In genomic region chr20:57627339-57627738, GRCh38 we compare ENCODE assay signal across 12 cellular contexts. TPM values are rescaled to one million over a fixed set of nuclear protein-coding genes. Genes with fewer than 3 reads are reported as not detected.
A peak's percentile ranks its signal among the peaks of the same experiment; 100 is the strongest.
DNase-seq lines count a peak whose midpoint lies in the region; ATAC-seq and TF ChIP-seq lines count a peak whose summit lies in the region.
"Had no signal": no experiment of that assay in that cellular context is flagged by ENCODE, and none has a peak within 500 bp of the region (broad histone marks: within the 10 kb centered on the region; RNA-seq: fewer than 3 reads in every experiment).

No MANE protein-coding gene starts in this region.

- H3K4me1 ChIP-seq in left lung, result peaks cover 5 to 33% of the 10 kb centered on the region in 2 donors
- H3K4me1 ChIP-seq in testis, result peaks cover 5% of the 10 kb centered on the region

- CTCF ChIA-PET in activated CD4-positive, alpha-beta T cell treated with anti-CD3 and anti-CD28 coated beads, Interleukin-2, amount 10 ng/mL, durations not matched to agents 7 days and 5 days (lab: Charles Lee), result interaction anchor here (0.7 kb wide), 1 partner anchor 9 kb away, joined by 3 read pairs; no protein-coding TSS in a partner anchor
- CTCF ChIA-PET in T-cell (lab: Charles Lee), result interaction anchor here in 1 of 2 donors (0.6 to 2.6 kb wide), 7 partner anchors 8 to 460 kb away, joined by 3 to 22 read pairs (median 5); partner anchors contain the start of gene ZBP1

- intact Hi-C loops in left lung (cut with DNase I) (no loop called here), testis (cut with DNase I; ENCODE audit: low total_unique reads) (no loop called here)

- no peak overlapping the region for H3K4me3 ChIP-seq in left lung
- no peak overlapping the region for H3K4me3 ChIP-seq in testis

- no peak for TF ChIP-seq CTCF in left lung (IDR thresholded peaks at IDR 0.05)
- no peak for TF ChIP-seq CTCF in HFFc6 (IDR thresholded peaks at IDR 0.05)
- TF ChIP-seq CTCF in testis (IDR thresholded peaks at IDR 0.05), result no peak

- peaks cover 61% of the 10 kb centered on the region for H3K4me1 Mint-ChIP-seq in activated CD4-positive, alpha-beta T cell treated with anti-CD3 and anti-CD28 coated beads, Interleukin-2, amount 10 ng/mL, durations not matched to agents 7 days and 5 days
- peaks cover 68 to 74% (median 72%) of the 10 kb centered on the region in 3 donors for H3K4me1 Mint-ChIP-seq in T-cell
- H3K4me1 Mint-ChIP-seq in stimulated activated naive CD8-positive, alpha-beta T cell treated with anti-CD3 and anti-CD28 coated beads, Interleukin-15, amount 100 ng/mL, for 72 hours, result peaks cover 57% of the 10 kb centered on the region
- H3K4me1 Mint-ChIP-seq in HFFc6 (ENCODE audit: low read depth), result peaks cover 17% of the 10 kb centered on the region

- no peak overlapping the region for H3K4me3 Mint-ChIP-seq in activated CD4-positive, alpha-beta T cell treated with anti-CD3 and anti-CD28 coated beads, Interleukin-2, amount 10 ng/mL, durations not matched to agents 7 days and 5 days
- peak overlapping the region; percentile 78 to 87 (median 79) for H3K4me3 Mint-ChIP-seq in T-cell
- peak overlapping the region; percentile 48 to 98 for H3K4me3 Mint-ChIP-seq in stimulated activated naive CD8-positive, alpha-beta T cell treated with anti-CD3 and anti-CD28 coated beads, Interleukin-15, amount 100 ng/mL, for 72 hours
- no peak overlapping the region for H3K4me3 Mint-ChIP-seq in HFFc6

- WGBS in testis, 2 donors, result 89 to 91% methylated on average over 2 of the region's 2 CpGs

- H3K9me3 Mint-ChIP-seq in activated CD4-positive, alpha-beta T cell treated with anti-CD3 and anti-CD28 coated beads, Interleukin-2, amount 10 ng/mL, durations not matched to agents 7 days and 5 days, result peaks cover 45% of the 10 kb centered on the region
- H3K9me3 Mint-ChIP-seq in T-cell (peaks cover 0 to 7% (median 6%) of the 10 kb centered on the region in 3 donors), HFFc6 (no peaks in the 10 kb centered on the region)
- H3K9me3 Mint-ChIP-seq in stimulated activated naive CD8-positive, alpha-beta T cell treated with anti-CD3 and anti-CD28 coated beads, Interleukin-15, amount 100 ng/mL, for 72 hours, result peaks cover 13 to 22% of the 10 kb centered on the region in 2 donors

- TF ChIP-seq POLR2A in testis (IDR thresholded peaks at IDR 0.05), result no peak

- H3K27me3 ChIP-seq in left lung (no peaks in the 10 kb centered on the region), testis (no peaks in the 10 kb centered on the region)

- H3K27ac Mint-ChIP-seq in activated CD4-positive, alpha-beta T cell treated with anti-CD3 and anti-CD28 coated beads, Interleukin-2, amount 10 ng/mL, durations not matched to agents 7 days and 5 days, result peak overlapping the region; percentile 91
- H3K27ac Mint-ChIP-seq in T-cell (peak overlapping the region; percentile 97 to 99), HFFc6 (no peak overlapping the region)
- H3K27ac Mint-ChIP-seq in stimulated activated naive CD8-positive, alpha-beta T cell treated with anti-CD3 and anti-CD28 coated beads, Interleukin-15, amount 100 ng/mL, for 72 hours, result peak overlapping the region; percentile 44 to 72

- ATAC-seq in T-cell (replicated peaks in 1 of 4) (no peak), left lung (no peak)
- no peak for ATAC-seq in stimulated activated naive CD8-positive, alpha-beta T cell treated with anti-CD3 and anti-CD28 coated beads, Interleukin-15, amount 100 ng/mL, for 72 hours

- H3K9me3 ChIP-seq in left lung (peaks cover 0 to 6% of the 10 kb centered on the region in 2 donors), testis (no peaks in the 10 kb centered on the region)

- peak overlapping the region; percentile 78 to 94 for H3K27ac ChIP-seq in left lung
- peak overlapping the region in 1 of 2 donors; percentile 48 for H3K27ac ChIP-seq in testis

- POLR2A ChIA-PET in activated CD4-positive, alpha-beta T cell treated with anti-CD3 and anti-CD28 coated beads, Interleukin-2, amount 10 ng/mL, durations not matched to agents 7 days and 5 days (lab: Charles Lee), result interaction anchor here (1.0 kb wide), 1 partner anchor 8 kb away, joined by 8 read pairs; no protein-coding TSS in a partner anchor
- POLR2A ChIA-PET in T-cell (lab: Charles Lee), result interaction anchor here (1.2 to 1.3 kb wide), 2 partner anchors 7 to 762 kb away, joined by 8 to 10 read pairs; partner anchors contain the start of genes VAPB (in 1 of the 2) and ZBP1 (in 1 of the 2)

- DNase-seq in activated CD4-positive, alpha-beta T cell treated with anti-CD3 and anti-CD28 coated beads, Interleukin-2, amount 10 ng/mL, durations not matched to agents 7 days and 5 days, result no peak
- DNase-seq in activated CD4-positive, alpha-beta T cell treated with anti-CD3 and anti-CD28 coated beads for 48 hours, result no peak
- no peak for DNase-seq in T-cell
- no peak for DNase-seq in left lung
- DNase-seq in stimulated activated naive CD8-positive, alpha-beta T cell treated with anti-CD3 and anti-CD28 coated beads, Interleukin-15, amount 100 ng/mL, for 72 hours, result no peak
- DNase-seq in HFFc6, result no peak
- no peak for DNase-seq in KG1 (lab: John Stamatoyannopoulos, UW)
- DNase-seq in testis, result no peak
- DNase-seq: cerebellar nuclear complex, NCI-H1048 had no signal

- H3K27me3 Mint-ChIP-seq in activated CD4-positive, alpha-beta T cell treated with anti-CD3 and anti-CD28 coated beads, Interleukin-2, amount 10 ng/mL, durations not matched to agents 7 days and 5 days, result peaks cover 21% of the 10 kb centered on the region
- H3K27me3 Mint-ChIP-seq in T-cell (peaks cover 0 to 2% of the 10 kb centered on the region in 2 donors), HFFc6 (ENCODE audit: insufficient read depth) (peaks cover 17% of the 10 kb centered on the region)
- peaks cover 7% of the 10 kb centered on the region for H3K27me3 Mint-ChIP-seq in stimulated activated naive CD8-positive, alpha-beta T cell treated with anti-CD3 and anti-CD28 coated beads, Interleukin-15, amount 100 ng/mL, for 72 hours

- peaks cover 49% of the 10 kb centered on the region for H3K36me3 Mint-ChIP-seq in activated CD4-positive, alpha-beta T cell treated with anti-CD3 and anti-CD28 coated beads, Interleukin-2, amount 10 ng/mL, durations not matched to agents 7 days and 5 days (ENCODE audit: low read depth)
- H3K36me3 Mint-ChIP-seq in T-cell, result peaks cover 21% of the 10 kb centered on the region
- H3K36me3 Mint-ChIP-seq in HFFc6 (ENCODE audit: low read depth), result no peaks in the 10 kb centered on the region; the same call in 1 of the 2 replicates

- H3K36me3 ChIP-seq in left lung, result no peaks in the 10 kb centered on the region
- H3K36me3 ChIP-seq in testis (ENCODE audit: low read depth, missing control alignments), result no peaks in the 10 kb centered on the region

RNA-seq across cellular contexts. Expression of gene ZBP1, which starts 7.1 kb away (rescaled TPM):
- total RNA-seq in activated CD4-positive, alpha-beta T cell treated with anti-CD3 and anti-CD28 coated beads, Interleukin-2, amount 10 ng/mL, durations not matched to agents 7 days and 5 days, result 10 to 100 TPM; 28.3 to 31.4 TPM
- total RNA-seq in T-cell, result 10 to 100 TPM in 4 of 5 donors, 1 to 10 TPM in 1; 8.6 to 41.1 (median 20.6) TPM
- total RNA-seq in left lung, result 1 to 10 TPM; 1.0 to 5.3 TPM
- total RNA-seq in HFFc6 (2021; fragmentation: NEBNext Ultra II Directional; extraction: Animal tissue kit (Norgen Biotek cat#: 25700)), result not detected
- total RNA-seq in testis, result under 1 TPM in 1 of 2 donors, not detected in 1; 0.31 TPM
- polyA plus RNA-seq in testis (ENCODE audit: insufficient read depth, low read depth, low replicate concordance), result 0.66 TPM
- total RNA-seq: A673, lung microvascular endothelial cell had no signal

Comparison
In these comparisons a context has a peak if more than half of its experiments do, and no peak if none do; other contexts are left out.
1. H3K4me3 Mint-ChIP-seq: peak in T-cell (3 of 3) and stimulated activated naive CD8-positive, alpha-beta T cell treated with anti-CD3 and anti-CD28 coated beads, Interleukin-15, amount 100 ng/mL, for 72 hours (2 of 2); none in activated CD4-positive, alpha-beta T cell treated with anti-CD3 and anti-CD28 coated beads, Interleukin-2, amount 10 ng/mL, durations not matched to agents 7 days and 5 days (single experiment) and HFFc6 (single experiment).